Comparison of ENCODE assay signal across 9 cellular contexts in the genomic region with DNA sequence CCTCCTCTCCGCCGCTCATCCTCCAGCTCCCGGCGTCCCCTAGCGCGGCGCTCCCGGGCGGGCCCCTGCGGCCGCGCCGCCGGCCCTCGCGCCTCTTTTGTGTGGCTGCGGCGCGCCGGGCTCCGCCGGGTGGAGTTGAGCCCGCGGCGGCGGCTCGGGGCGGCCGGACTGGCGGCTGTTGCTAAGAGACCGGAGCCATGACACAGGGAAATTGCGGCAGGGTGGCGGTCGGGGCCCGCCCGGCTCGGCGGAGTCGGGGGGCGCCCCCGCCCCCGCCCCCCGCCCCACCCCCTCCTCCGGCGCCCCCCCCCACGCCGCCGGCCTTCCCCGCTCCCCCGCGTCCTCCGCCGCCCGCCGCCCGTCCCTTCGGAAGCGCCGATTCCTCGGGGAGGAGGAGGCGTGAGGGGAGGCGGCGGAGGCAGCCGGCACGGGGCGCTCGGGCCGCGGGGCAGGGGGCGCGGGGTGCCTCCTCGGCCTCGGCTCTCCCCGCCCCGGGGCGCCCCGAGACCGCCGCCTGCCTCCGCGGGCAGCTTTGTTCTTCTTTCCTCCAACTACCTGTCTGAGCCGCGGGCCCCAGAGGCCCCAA. TPM values are rescaled to one million over a fixed set of nuclear protein-coding genes. Genes with fewer than 3 reads are reported as not detected.
A peak's percentile ranks its signal among the peaks of the same experiment; 100 is the strongest.
DNase-seq lines count a peak whose midpoint lies in the region; ATAC-seq and TF ChIP-seq lines count a peak whose summit lies in the region.
"Had no signal": no experiment of that assay in that cellular context is flagged by ENCODE, and none has a peak within 500 bp of the region (broad histone marks: within the 10 kb centered on the region; RNA-seq: fewer than 3 reads in every experiment).

A gene (minus strand): TSS at position 223 of the 586 bp plus-strand sequence. CDS start 3,459 bp downstream, outside the sequence.

- CTCF ChIA-PET in Calu3 (lab: Charles Lee) = no interaction called here

- TF ChIP-seq CTCF in fibroblast of lung (conservative IDR thresholded peaks at IDR 0.05 in 1 of 2, IDR thresholded peaks at IDR 0.05 in 1 of 2; ENCODE audit: low read depth in 1 of 2, low read length in 2 of 2) = no peak
- no peak for TF ChIP-seq CTCF in Calu3 (IDR thresholded peaks at IDR 0.05; ENCODE audit: unreplicated experiment)

- H3K9ac ChIP-seq in fibroblast of lung (ENCODE audit: insufficient read depth, low read length) = no peak within 1 kb of the TSS

- H3K9me3 ChIP-seq in fibroblast of lung (ENCODE audit: control insufficient read depth, insufficient read depth, low read depth, low read length) = no peaks in the 10 kb centered on the region

- H4K20me1 ChIP-seq in fibroblast of lung (ENCODE audit: control insufficient read depth, extremely low read depth, insufficient read depth, low read length) = no peaks in the 10 kb centered on the region

- H3K4me1 Mint-ChIP-seq in Calu3 (ENCODE audit: low read depth, unreplicated experiment) = peaks cover 7% of the 10 kb centered on the region

- no peak within 1 kb of the TSS for H3K27ac ChIP-seq in fibroblast of lung (ENCODE audit: insufficient read depth, low read length)

- no TSS peak for BruUV-seq in Calu3 (replicated peaks; lab: Mats Ljungman, UMichigan)

- peak; percentile 33 for DNase-seq in NCI-H82 (lab: John Stamatoyannopoulos, UW)
- no peak for DNase-seq in NCI-H82 treated with DMSO at 0.1 percent for 48 hours (lab: John Stamatoyannopoulos, UW; ENCODE audit: unreplicated experiment)
- DNase-seq in NCI-H2171 (lab: John Stamatoyannopoulos, UW) = peak; percentile 56
- peak; percentile 34 to 49 for DNase-seq in fibroblast of lung (ENCODE audit: low read depth in 2 of 2)
- no peak for DNase-seq in occipital lobe (lab: John Stamatoyannopoulos, UW)
- DNase-seq in Ammon's horn (ENCODE audit: low spot score) = no peak
- DNase-seq in Calu3 = no peak

- no peaks in the 10 kb centered on the region for H3K36me3 Mint-ChIP-seq in Calu3 (ENCODE audit: insufficient read depth, unreplicated experiment)

- peaks cover 15% of the 10 kb centered on the region for H3K27me3 Mint-ChIP-seq in Calu3 (ENCODE audit: unreplicated experiment)

- peaks cover 33% of the 10 kb centered on the region for H3K27me3 ChIP-seq in fibroblast of lung (ENCODE audit: control insufficient read depth, insufficient read depth, low read length)

- H3K9me3 Mint-ChIP-seq in Calu3 (ENCODE audit: low read depth, unreplicated experiment) = no peaks in the 10 kb centered on the region

- H3K4me2 ChIP-seq in fibroblast of lung (ENCODE audit: extremely low read depth, insufficient read depth, low read length) = peak within 1 kb of the TSS; percentile 35

- ATAC-seq in HG03378 (IDR thresholded peaks at IDR 0.05; ENCODE audit: unreplicated experiment) = no peak

- H3K4me1 ChIP-seq in fibroblast of lung (ENCODE audit: control insufficient read depth, extremely low read depth, insufficient read depth, low read length) = no peaks in the 10 kb centered on the region

- no peak within 1 kb of the TSS for H3K27ac Mint-ChIP-seq in Calu3 (ENCODE audit: unreplicated experiment)

- no peak within 1 kb of the TSS for H2AFZ ChIP-seq in fibroblast of lung (ENCODE audit: low read length)

- no peak within 1 kb of the TSS for H3K4me3 Mint-ChIP-seq in Calu3 (ENCODE audit: low read depth, unreplicated experiment)

- intact Hi-C loops in Calu3 (cut with micrococcal nuclease; ENCODE audit: unreplicated experiment) = no loop called here

- no peaks in the 10 kb centered on the region for H3K36me3 ChIP-seq in fibroblast of lung (ENCODE audit: control insufficient read depth, insufficient read depth, low read length)

- H3K79me2 ChIP-seq in fibroblast of lung (ENCODE audit: control insufficient read depth, insufficient read depth, low read length) = no peaks in the 10 kb centered on the region

- peak within 1 kb of the TSS in 2 of 4 experiments; percentile 44 to 74 for H3K4me3 ChIP-seq in fibroblast of lung (replicated peaks in 1 of 4; ENCODE audit: control extremely low read depth in 1 of 4, insufficient read depth in 1 of 4, low read depth in 3 of 4, low read length in 4 of 4)

RNA-seq across cellular contexts. Expression of the gene that starts here (rescaled TPM):
- total RNA-seq in fibroblast of lung (0.17 and 0.26 TPM in 2 replicates), occipital lobe (16.4 TPM), Calu3 (2022) (not detected in 2 replicates)
- polyA plus RNA-seq in fibroblast of lung = 0.02 and 0.10 TPM in 2 replicates
- polyA plus RNA-seq in fibroblast of lung (2012) = 0.02 and 0.30 TPM in 2 replicates
- 0.11 TPM in 1 of 2 replicates, not detected in the other for polyA minus RNA-seq in fibroblast of lung (ENCODE audit: low replicate concordance)
- total RNA-seq: T-helper 1 cell treated with Interleukin-12 subunit alpha and Interleukin-12 subunit beta and Interleukin-4 antibody, amounts not matched to agents 30 ng/mL and 1 ng/mL, for 36 hours had no signal

Comparison
In these comparisons a context has a peak if more than half of its experiments do, and no peak if none do; other contexts are left out.
1. RNA of the gene that starts here (total RNA-seq): 16.4 TPM in occipital lobe (single experiment); 0.17 to 0.26 TPM in fibroblast of lung and not detected in Calu3; every median in the first group is over 10 times any median in the second.
2. DNase-seq: peak in NCI-H82 (single experiment) and NCI-H2171 (single experiment); none in NCI-H82 treated with DMSO at 0.1 percent for 48 hours (single experiment), occipital lobe (single experiment), Ammon's horn (single experiment) and Calu3 (single experiment).
3. Peak in DNase-seq and H3K4me2 ChIP-seq in fibroblast of lung; RNA of the gene not detected or under 1 TPM.